ENCODE assay signal across 9 cellular contexts in the genomic region with DNA sequence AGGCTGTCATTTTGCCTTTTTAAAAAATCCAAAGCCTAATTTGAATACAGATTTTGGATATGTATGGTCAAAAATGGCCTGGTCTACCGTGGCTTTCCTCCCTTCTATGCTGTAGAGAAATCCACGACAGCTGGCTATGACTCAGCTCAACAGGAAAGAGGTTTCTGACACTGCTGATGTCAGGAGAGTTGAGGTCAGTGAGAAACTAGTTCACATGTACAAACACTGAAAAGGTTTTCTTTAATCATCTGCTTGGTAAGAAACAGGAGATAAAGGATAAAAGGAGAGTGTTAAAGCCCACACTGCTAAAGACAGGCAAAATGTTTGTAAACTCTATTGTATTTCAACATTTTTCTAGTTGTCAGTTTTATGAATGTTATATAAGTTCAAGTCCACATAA.
DNase-seq lines count a peak whose midpoint lies in the region; ATAC-seq, FAIRE-seq and TF ChIP-seq lines count a peak whose summit lies in the region.
"Had no signal": no experiment of that assay in that cellular context is flagged by ENCODE, and none has a peak within 500 bp of the region (broad histone marks: within the 10 kb centered on the region; RNA-seq: fewer than 3 reads in every experiment).

No MANE protein-coding gene starts in this region.

- H3K27ac ChIP-seq in keratinocyte (ENCODE audit: control insufficient read depth, insufficient read depth, low read length), result no peak overlapping the region
- H3K27ac ChIP-seq: BLaER1 had no signal

- H3K9me3 ChIP-seq in keratinocyte (ENCODE audit: control insufficient read depth, low read depth, low read length), result no peaks in the 10 kb centered on the region
- H3K9me3 ChIP-seq: BLaER1 had no signal

- FAIRE-seq in keratinocyte (lab: Jason Lieb, UNC), result peak; percentile 20

- H4K20me1 ChIP-seq in keratinocyte (ENCODE audit: control insufficient read depth, extremely low read depth, insufficient read depth, low read length), result no peaks in the 10 kb centered on the region

- H3K4me2 ChIP-seq in keratinocyte (ENCODE audit: control insufficient read depth, extremely low read depth, insufficient read depth, low read depth, low read length), result no peak overlapping the region
- H3K4me2 ChIP-seq: BLaER1 had no signal

- H3K27me3 ChIP-seq in keratinocyte (ENCODE audit: control insufficient read depth, extremely low read depth, insufficient read depth, low read length), result no peaks in the 10 kb centered on the region

- no peaks in the 10 kb centered on the region for H3K36me3 Mint-ChIP-seq in activated naive CD8-positive, alpha-beta T cell

- H3K79me2 ChIP-seq in keratinocyte (ENCODE audit: control insufficient read depth, insufficient read depth, low read length), result no peaks in the 10 kb centered on the region

- no peak overlapping the region for H3K9ac ChIP-seq in keratinocyte (ENCODE audit: control insufficient read depth, extremely low read depth, insufficient read depth, low read length)
- H3K9ac ChIP-seq: BLaER1 had no signal

- H3K27me3 Mint-ChIP-seq in activated naive CD8-positive, alpha-beta T cell, result no peaks in the 10 kb centered on the region

- no peak overlapping the region for H3K4me3 Mint-ChIP-seq in activated naive CD8-positive, alpha-beta T cell

- H3K4me1 ChIP-seq in keratinocyte (ENCODE audit: control insufficient read depth, extremely low read depth, insufficient read depth, low read length), result peaks cover 4% of the 10 kb centered on the region

- no peaks in the 10 kb centered on the region for H3K9me1 ChIP-seq in keratinocyte (ENCODE audit: control insufficient read depth, extremely low read depth, insufficient read depth, low read length)

- peak overlapping the region; percentile 50 for H3K27ac Mint-ChIP-seq in activated naive CD8-positive, alpha-beta T cell

- H3K4me3 ChIP-seq in keratinocyte (ENCODE audit: control insufficient read depth in 2 of 3, extremely low read depth in 1 of 3, insufficient read depth in 2 of 3, low read depth in 1 of 3, low read length in 3 of 3), result no peak overlapping the region
- H3K4me3 ChIP-seq: BLaER1 had no signal

- dilution Hi-C loops in keratinocyte (cut with MboI; ENCODE audit: extremely low pct_ligation_motif_present, low sequenced_read_pairs), result no loop called here

- DNase-seq in NOMO-1 treated with DMSO at 0.1 percent for 48 hours (lab: John Stamatoyannopoulos, UW; ENCODE audit: unreplicated experiment), result peak; percentile 51
- DNase-seq in NOMO-1 treated with dmso at 0.1 percent for 144 hours (lab: John Stamatoyannopoulos, UW; ENCODE audit: unreplicated experiment), result no peak
- DNase-seq in MV-4-11 (lab: John Stamatoyannopoulos, UW), result peak; percentile 71
- DNase-seq in keratinocyte (ENCODE audit: low read depth, low spot score), result no peak
- no peak for DNase-seq in D341Med (ENCODE audit: low spot score)
- DNase-seq in NCI-H1417 treated with DMSO at 0.1 percent for 48 hours (lab: John Stamatoyannopoulos, UW), result no peak

- peak; percentile 87 for ATAC-seq in GM21825 (IDR thresholded peaks at IDR 0.05; ENCODE audit: unreplicated experiment)

- no peak overlapping the region for H2AFZ ChIP-seq in keratinocyte (ENCODE audit: control insufficient read depth, low read length)

- H3K36me3 ChIP-seq in keratinocyte (ENCODE audit: control insufficient read depth in 2 of 2, extremely low read depth in 1 of 2, insufficient read depth in 2 of 2, low read length in 2 of 2), result no peaks in the 10 kb centered on the region
- H3K36me3 ChIP-seq: BLaER1 had no signal

- no peak for TF ChIP-seq CTCF in keratinocyte (optimal IDR thresholded peaks at IDR 0.05 in 1 of 3, IDR thresholded peaks at IDR 0.05 in 1 of 3, conservative IDR thresholded peaks at IDR 0.05 in 1 of 3; ENCODE audit: extremely low read depth in 1 of 3, insufficient read depth in 2 of 3, low read length in 3 of 3)

- H3K9me3 Mint-ChIP-seq in activated naive CD8-positive, alpha-beta T cell (ENCODE audit: low read depth), result no peaks in the 10 kb centered on the region

- H3K4me1 Mint-ChIP-seq in activated naive CD8-positive, alpha-beta T cell (ENCODE audit: low read depth), result peaks cover 52% of the 10 kb centered on the region

Comparison
In these comparisons a context has a peak if more than half of its experiments do, and no peak if none do; other contexts are left out.
1. DNase-seq: peak in NOMO-1 treated with DMSO at 0.1 percent for 48 hours (single experiment) and MV-4-11 (single experiment); none in NOMO-1 treated with dmso at 0.1 percent for 144 hours (single experiment), keratinocyte (single experiment), D341Med (single experiment) and NCI-H1417 treated with DMSO at 0.1 percent for 48 hours (single experiment).